ENCODE assay signal across 8 cellular contexts in the genomic region with DNA sequence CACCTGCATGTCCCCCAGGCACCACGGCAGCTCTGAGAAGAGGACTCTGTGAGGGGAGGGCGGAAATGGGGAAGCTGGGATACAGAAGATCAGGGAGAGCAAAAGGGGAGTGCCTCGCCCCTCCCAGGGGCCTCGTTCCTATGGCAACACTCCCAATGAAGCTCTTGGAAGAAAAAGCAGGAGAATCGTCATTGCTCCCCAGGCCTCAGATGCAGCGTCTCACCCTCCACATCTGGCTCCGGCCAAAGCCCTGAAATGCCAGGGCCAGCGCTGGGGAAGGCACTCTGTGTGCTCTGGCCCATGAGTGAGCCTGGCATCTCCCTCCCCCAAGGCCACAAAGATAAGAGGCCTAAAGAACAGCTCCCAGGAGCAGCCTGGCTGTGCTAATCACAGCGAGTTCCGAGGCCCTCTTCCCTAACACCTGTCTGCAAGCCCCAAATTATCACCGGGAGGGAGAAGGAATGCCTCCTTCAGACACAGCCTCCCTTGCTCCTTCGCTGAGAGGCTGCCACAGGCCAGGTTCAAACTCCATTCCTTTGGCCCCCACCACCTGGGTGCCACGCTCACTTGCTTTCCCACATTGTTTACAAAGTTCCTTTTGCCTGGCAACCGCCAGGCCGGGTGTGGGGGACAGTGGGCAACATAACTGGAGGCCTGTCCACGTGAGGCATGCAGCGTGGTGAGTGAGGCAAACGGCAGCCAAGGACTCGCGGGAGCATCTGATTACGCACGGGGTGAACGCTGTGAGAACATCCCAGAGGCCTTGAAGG. TPM values are rescaled to one million over a fixed set of nuclear protein-coding genes. Genes with fewer than 3 reads are reported as not detected.
A peak's percentile ranks its signal among the peaks of the same experiment; 100 is the strongest.
DNase-seq lines count a peak whose midpoint lies in the region; ATAC-seq and TF ChIP-seq lines count a peak whose summit lies in the region.

No MANE protein-coding gene starts in this region.

- BruUV-seq in PC-3 (replicated peaks; lab: Mats Ljungman, UMichigan) = TSS peak; percentile 60

- H3K9me3 ChIP-seq in PC-3 (ENCODE audit: low read length) (no peaks in the 10 kb centered on the region), duodenal mucosa (ENCODE audit: control insufficient read depth in 1 of 2, low read length in 2 of 2) (no peaks in the 10 kb centered on the region), transverse colon (no peaks in the 10 kb centered on the region)

- in situ Hi-C loops in Caki2 (cut with HindIII; ENCODE audit: low pct_unique_long_range_greater_than_20kb, low sequenced_read_pairs) = no loop called here
- in situ Hi-C loops in transverse colon (cut with MboI; ENCODE audit: low pct_ligation_motif_present in 1 of 4, low pct_unique_long_range_greater_than_20kb in 1 of 4, low sequenced_read_pairs in 3 of 4) = no loop called here

- H3K4me1 ChIP-seq in PC-3 (ENCODE audit: insufficient read depth, low read length) (peaks cover 50% of the 10 kb centered on the region), duodenal mucosa (ENCODE audit: control insufficient read depth in 1 of 2, insufficient read depth in 2 of 2, low read length in 2 of 2) (peaks cover 24 to 26% of the 10 kb centered on the region in 2 donors), mesendoderm (ENCODE audit: control insufficient read depth, low read depth, low read length) (peaks cover 10% of the 10 kb centered on the region), transverse colon (peaks cover 20 to 33% (median 21%) of the 10 kb centered on the region in 4 donors)

- H4K5ac ChIP-seq in mesendoderm (ENCODE audit: low read length) = no peak overlapping the region

- H4K20me1 ChIP-seq in PC-3 (ENCODE audit: low read length) = no peaks in the 10 kb centered on the region

- H3K4ac ChIP-seq in mesendoderm (ENCODE audit: low read depth, low read length) = no peak overlapping the region

- POLR2A ChIA-PET in PC-3 (lab: Charles Lee; ENCODE audit: unreplicated experiment) = interaction anchor here (0.6 to 1.0 kb wide), 2 partner anchors 10 to 98 kb away, joined by 4 to 5 read pairs; no protein-coding TSS in a partner anchor

- no peak for TF ChIP-seq POLR2A in transverse colon (IDR thresholded peaks at IDR 0.05)

- intact Hi-C loops in PC-3 (cut with micrococcal nuclease) = no loop called here
- intact Hi-C loops in transverse colon (cut with DNase I; ENCODE audit: low total_unique reads) = no loop called here

- H2AK5ac ChIP-seq in mesendoderm (ENCODE audit: low read length) = no peak overlapping the region

- H3K18ac ChIP-seq in mesendoderm (ENCODE audit: low read length) = peak overlapping the region; percentile 9

- peak; percentile 70 for DNase-seq in Caki2 (ENCODE audit: low read depth)
- no peak for DNase-seq in PC-3
- DNase-seq in mesendoderm = peak; percentile 85
- DNase-seq in transverse colon = peak; percentile 56
- no peak for DNase-seq in DMS 273 treated with DMSO at 0.1 percent for 48 hours (lab: John Stamatoyannopoulos, UW)
- no peak for DNase-seq in UCSD-AML1 (lab: John Stamatoyannopoulos, UW; ENCODE audit: unreplicated experiment)

- no peak overlapping the region for H3K4me3 ChIP-seq in PC-3 (ENCODE audit: low read length)
- peak overlapping the region in 1 of 2 donors; percentile 24 for H3K4me3 ChIP-seq in duodenal mucosa (ENCODE audit: low read depth in 1 of 2, low read length in 2 of 2)
- H3K4me3 ChIP-seq in mesendoderm (ENCODE audit: low read length) = no peak overlapping the region
- no peak overlapping the region for H3K4me3 ChIP-seq in transverse colon

- H3K23ac ChIP-seq in mesendoderm (ENCODE audit: low read length) = no peak overlapping the region

- H3K79me1 ChIP-seq in mesendoderm (ENCODE audit: low read length) = no peaks in the 10 kb centered on the region

- no peak for TF ChIP-seq EP300 in transverse colon (IDR thresholded peaks at IDR 0.05; ENCODE audit: low read depth)

- H3F3A ChIP-seq in PC-3 (ENCODE audit: low read length, unreplicated experiment) = peaks cover 4% of the 10 kb centered on the region

- H3K36me3 ChIP-seq in PC-3 (ENCODE audit: low read depth, low read length) (peaks cover 8% of the 10 kb centered on the region; the same call in 1 of the 2 replicates), duodenal mucosa (ENCODE audit: control insufficient read depth in 1 of 2, insufficient read depth in 2 of 2, low read length in 2 of 2) (peaks cover 10 to 45% of the 10 kb centered on the region in 2 donors), mesendoderm (ENCODE audit: control insufficient read depth, insufficient read depth, low read length) (peaks cover 2% of the 10 kb centered on the region), transverse colon (peaks cover 0 to 7% (median 0%) of the 10 kb centered on the region in 4 donors)

- H3K4me2 ChIP-seq in PC-3 (ENCODE audit: low read length) (peak overlapping the region; percentile 58), mesendoderm (ENCODE audit: low read length) (no peak overlapping the region)

- H3K27ac ChIP-seq in PC-3 (ENCODE audit: low read length) = peak overlapping the region; percentile 87
- H3K27ac ChIP-seq in duodenal mucosa (ENCODE audit: low read depth, low read length) = peak overlapping the region; percentile 74
- peak overlapping the region; percentile 46 for H3K27ac ChIP-seq in mesendoderm (ENCODE audit: low read depth, low read length)
- peak overlapping the region; percentile 80 to 88 (median 84) for H3K27ac ChIP-seq in transverse colon

- no peak overlapping the region for H4K8ac ChIP-seq in mesendoderm (ENCODE audit: low read depth, low read length)

- H3K9ac ChIP-seq in PC-3 (ENCODE audit: low read length) (peak overlapping the region; percentile 75), duodenal mucosa (ENCODE audit: low read depth in 1 of 2, low read length in 2 of 2) (peak overlapping the region; percentile 29 to 41), mesendoderm (ENCODE audit: low read length) (peak overlapping the region; percentile 21)

- peak overlapping the region; percentile 75 for H3K56ac ChIP-seq in mesendoderm (ENCODE audit: low read length)

- H3K9me2 ChIP-seq in PC-3 (replicated peaks; ENCODE audit: low read length) = no peaks in the 10 kb centered on the region

- no CpG with 5 or more reads among the region's 23 CpGs for WGBS in mesendoderm (ENCODE audit: extremely low coverage, insufficient coverage, low lambda C conversion rate)
- 54 to 64% methylated on average over 12 to 23 of the region's 23 CpGs for WGBS in transverse colon (ENCODE audit: low coverage in 1 of 2), 2 donors

- no peaks in the 10 kb centered on the region for H3K79me2 ChIP-seq in PC-3 (ENCODE audit: low read length)
- no peaks in the 10 kb centered on the region for H3K79me2 ChIP-seq in mesendoderm (ENCODE audit: control insufficient read depth, insufficient read depth, low read length)

- no peak overlapping the region for H2BK120ac ChIP-seq in mesendoderm (ENCODE audit: low read depth, low read length)

- no peak for TF ChIP-seq CTCF in PC-3 (conservative IDR thresholded peaks at IDR 0.05; ENCODE audit: low read depth, low read length)
- no peak for TF ChIP-seq CTCF in transverse colon (IDR thresholded peaks at IDR 0.05)

- ATAC-seq in PC-3 (peak; percentile 9; the same call in 1 of the 2 replicates), GM21515 (IDR thresholded peaks at IDR 0.05; ENCODE audit: unreplicated experiment) (no peak)

- CTCF ChIA-PET in PC-3 (lab: Charles Lee) = interaction anchor here (1.1 to 1.5 kb wide), 3 partner anchors 8 to 108 kb away, joined by 4 to 10 read pairs (median 4); no protein-coding TSS in a partner anchor

- H2AFZ ChIP-seq in PC-3 (ENCODE audit: low read length) = no peak overlapping the region

- H2BK15ac ChIP-seq in mesendoderm (replicated peaks; ENCODE audit: low read depth) = no peak overlapping the region

- peak overlapping the region; percentile 28 for H2BK5ac ChIP-seq in mesendoderm (ENCODE audit: low read length)

- H3K27me3 ChIP-seq in PC-3 (ENCODE audit: low read length) = no peaks in the 10 kb centered on the region
- H3K27me3 ChIP-seq in duodenal mucosa (ENCODE audit: control insufficient read depth in 1 of 2, insufficient read depth in 2 of 2, low read length in 2 of 2) = no peaks in the 10 kb centered on the region
- H3K27me3 ChIP-seq in mesendoderm (ENCODE audit: insufficient read depth, low read length, poor library complexity) = no peaks in the 10 kb centered on the region
- no peaks in the 10 kb centered on the region for H3K27me3 ChIP-seq in transverse colon

RNA-seq across cellular contexts. Expression of a gene that starts 27.8 kb away (rescaled TPM):
- total RNA-seq in Caki2 (2014; rRNA removed; shearing (Covaris generic); ENCODE audit: low replicate concordance) = 79.6 and 82.8 TPM in 2 replicates
- total RNA-seq in PC-3 (2014; rRNA removed) (86.8 and 110 TPM in 2 replicates), transverse colon (100 to 1,000 TPM in 3 of 4 donors, 10 to 100 TPM in 1; 55.9 to 149 (median 112) TPM)
- 19.2 TPM for polyA plus RNA-seq in mesendoderm (2013, experiment 1 of 2)
- 19.4 TPM for polyA plus RNA-seq in mesendoderm (2013, experiment 2 of 2)

Comparison
In these comparisons a context has a peak if more than half of its experiments do, and no peak if none do; other contexts are left out.
1. DNase-seq: peak in Caki2 (single experiment), mesendoderm (single experiment) and transverse colon (single experiment); none in PC-3 (single experiment), DMS 273 treated with DMSO at 0.1 percent for 48 hours (single experiment) and UCSD-AML1 (single experiment).
2. H3K9ac ChIP-seq: peak in every context shown above with its lines; median percentile 75 in PC-3; 35 in duodenal mucosa; 21 in mesendoderm.
3. Peak in every context shown above with its lines, with median percentiles within 50 percentile points of each other: H3K27ac ChIP-seq.